9 cellular contexts compared by ENCODE assay signal in the genomic region with DNA sequence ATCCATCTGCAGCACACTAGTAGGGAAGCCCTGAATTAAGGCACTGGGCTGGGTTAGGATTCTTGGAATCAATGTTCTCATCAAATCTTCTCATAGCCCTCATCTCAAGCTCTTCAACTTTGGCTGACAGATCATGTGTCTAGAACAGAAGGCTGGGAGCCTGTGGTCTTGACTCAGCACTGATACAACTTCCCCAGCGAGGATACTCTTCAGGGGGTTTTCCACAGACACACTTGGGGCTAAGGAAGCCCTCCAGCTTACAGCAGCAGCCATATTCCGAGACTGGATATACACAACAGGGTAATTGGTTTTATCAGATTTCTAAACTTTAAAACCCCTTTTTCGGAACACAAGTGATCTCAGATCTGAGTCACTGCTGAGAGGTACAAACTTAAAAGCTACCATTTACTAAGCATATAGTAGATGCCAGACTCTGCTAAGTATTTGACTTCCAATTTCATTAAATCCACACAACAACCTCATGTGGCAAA. TPM values are rescaled to one million over a fixed set of nuclear protein-coding genes. Genes with fewer than 3 reads are reported as not detected.
A peak's percentile ranks its signal among the peaks of the same experiment; 100 is the strongest.
DNase-seq lines count a peak whose midpoint lies in the region; ATAC-seq, FAIRE-seq and TF ChIP-seq lines count a peak whose summit lies in the region.
"Had no signal": no experiment of that assay in that cellular context is flagged by ENCODE, and none has a peak within 500 bp of the region (broad histone marks: within the 10 kb centered on the region; RNA-seq: fewer than 3 reads in every experiment).

No MANE protein-coding gene starts in this region.

- H3K79me1 ChIP-seq in H1 (ENCODE audit: low read depth, low read length), result no peaks in the 10 kb centered on the region; the same call in 1 of the 2 replicates

- peaks cover 3 to 10% of the 10 kb centered on the region in 2 experiments for H4K20me1 ChIP-seq in H1 (replicated peaks in 1 of 2; ENCODE audit: control insufficient read depth in 1 of 2, insufficient read depth in 2 of 2, low read length in 2 of 2)

- peaks cover 9 to 34% (median 14%) of the 10 kb centered on the region in 4 experiments for H3K4me1 ChIP-seq in H1 (replicated peaks in 1 of 4; ENCODE audit: control insufficient read depth in 3 of 4, insufficient read depth in 4 of 4, low read length in 3 of 4)

- H3K4me3 Mint-ChIP-seq in activated B cell treated with CpG ODN at 0.5 μM for 24 hours, result peak overlapping the region; percentile 68
- H3K4me3 Mint-ChIP-seq: central memory CD8-positive, alpha-beta T cell had no signal

- no peak overlapping the region for H2BK120ac ChIP-seq in H1 (replicated peaks; ENCODE audit: low read depth, low read length)

- peak overlapping the region; percentile 48; the same call in 1 of the 2 replicates for H2BK15ac ChIP-seq in H1 (ENCODE audit: low read length)

- H2BK5ac ChIP-seq in H1 (ENCODE audit: low read depth, low read length), result no peak overlapping the region

- H3K36me3 Mint-ChIP-seq in activated B cell treated with CpG ODN at 0.5 μM for 24 hours (ENCODE audit: low read depth), result peaks cover 14% of the 10 kb centered on the region

- peaks cover 10% of the 10 kb centered on the region for H3K23me2 ChIP-seq in H1 (ENCODE audit: low read depth, low read length)

- no peak overlapping the region for H3K27ac ChIP-seq in H1 (ENCODE audit: low read depth, low read length)

- no peak overlapping the region for H3K4ac ChIP-seq in H1 (replicated peaks; ENCODE audit: insufficient read length, low read depth, low read length)

- no peak for DNase-seq in GM19239 (ENCODE audit: insufficient read length, low spot score)
- no peak for DNase-seq in activated B cell treated with CpG ODN at 0.5 μM for 24 hours
- DNase-seq in H1 (ENCODE audit: low read depth in 1 of 2, low spot score in 2 of 2), result no peak
- DNase-seq in stimulated activated CD8-positive, alpha-beta memory T cell treated with anti-CD3 and anti-CD28 coated beads, Interleukin-4, amount 100 ng/mL, for 24 hours (ENCODE audit: low read depth), result peak; percentile 35
- no peak for DNase-seq in HTR-8/SVneo (ENCODE audit: insufficient read length, low spot score)
- DNase-seq in cortex of kidney (lab: John Stamatoyannopoulos, UW), result no peak

- TF ChIP-seq CTCF in activated B cell treated with CpG ODN at 0.5 μM for 24 hours (IDR thresholded peaks at IDR 0.05) (no peak), H1 (IDR thresholded peaks at IDR 0.05; ENCODE audit: control extremely low read depth in 1 of 3, insufficient read depth in 1 of 3, low read depth in 1 of 3, low read length in 3 of 3) (no peak)

- H2AK5ac ChIP-seq in H1 (ENCODE audit: low read depth, low read length), result no peak overlapping the region

- peaks cover 1 to 9% (median 6%) of the 10 kb centered on the region in 4 experiments for H3K27me3 ChIP-seq in H1 (replicated peaks in 1 of 4; ENCODE audit: control insufficient read depth in 3 of 4, extremely low read depth in 1 of 4, insufficient read depth in 3 of 4, low read length in 3 of 4)

- no peak overlapping the region for H2BK20ac ChIP-seq in H1 (ENCODE audit: low read length)

- H3K9ac ChIP-seq in H1 (replicated peaks in 1 of 4; ENCODE audit: extremely low read depth in 1 of 4, low read depth in 3 of 4, low read length in 3 of 4), result no peak overlapping the region

- H3K14ac ChIP-seq in H1 (ENCODE audit: insufficient read length), result no peak overlapping the region

- no peaks in the 10 kb centered on the region for H3K36me3 ChIP-seq in H1 (ENCODE audit: control insufficient read depth in 2 of 4, insufficient read depth in 4 of 4, low read length in 3 of 4)

- no peak overlapping the region for H3K4me3 ChIP-seq in H1 (ENCODE audit: extremely low read depth in 1 of 4, insufficient read depth in 2 of 4, low read depth in 3 of 4, low read length in 4 of 4)

- FAIRE-seq in GM19239 (lab: Jason Lieb, UNC) (peak; percentile 66), H1 (lab: Jason Lieb, UNC) (no peak), HTR-8/SVneo (lab: Jason Lieb, UNC) (no peak)

- WGBS in H1 (ENCODE audit: extremely low coverage in 1 of 2, insufficient coverage in 1 of 2, insufficient read length in 1 of 2, insufficient replicate concordance in 2 of 2, low coverage in 1 of 2, low lambda C conversion rate in 2 of 2, missing lambda C conversion rate in 1 of 2), 2 experiments, result 89% methylated on average over 3 of the region's 3 CpGs; no CpG with 5 or more reads in 1 of the 2 experiments

- H2AFZ ChIP-seq in H1 (ENCODE audit: low read length), result no peak overlapping the region

- no peak overlapping the region for H4K5ac ChIP-seq in H1 (ENCODE audit: insufficient read length, low read depth, low read length)

- 0 out of 2 replicates have a peak overlapping the region, but pooled peaks have one; percentile 22 for H2BK12ac ChIP-seq in H1 (ENCODE audit: low read depth, low read length)

- no peaks in the 10 kb centered on the region for H3K9me3 ChIP-seq in H1 (ENCODE audit: insufficient read depth in 2 of 2, low read depth in 1 of 2, low read length in 1 of 2)

- intact Hi-C loops in activated B cell treated with CpG ODN at 0.5 μM for 24 hours (cut with micrococcal nuclease), result no loop called here

- H3K27ac Mint-ChIP-seq in activated B cell treated with CpG ODN at 0.5 μM for 24 hours, result peak overlapping the region; percentile 81

- H4K8ac ChIP-seq in H1 (ENCODE audit: extremely low read depth, insufficient read depth, low read length), result no peak overlapping the region

- no peaks in the 10 kb centered on the region for H3K9me3 Mint-ChIP-seq in activated B cell treated with CpG ODN at 0.5 μM for 24 hours
- H3K9me3 Mint-ChIP-seq: central memory CD8-positive, alpha-beta T cell had no signal

- H4K91ac ChIP-seq in H1 (replicated peaks; ENCODE audit: insufficient read length, low read length), result no peak overlapping the region

- no peaks in the 10 kb centered on the region for H3K27me3 Mint-ChIP-seq in activated B cell treated with CpG ODN at 0.5 μM for 24 hours
- H3K27me3 Mint-ChIP-seq: central memory CD8-positive, alpha-beta T cell had no signal

- no peak overlapping the region for H3K23ac ChIP-seq in H1 (ENCODE audit: insufficient read length)

- TF ChIP-seq EP300 in H1 (IDR thresholded peaks at IDR 0.05; ENCODE audit: borderline replicate concordance in 1 of 2, low read depth in 2 of 2, low read length in 2 of 2), result no peak

- peaks cover 78% of the 10 kb centered on the region for H3K4me1 Mint-ChIP-seq in activated B cell treated with CpG ODN at 0.5 μM for 24 hours

- no peak for TF ChIP-seq POLR2A in H1 (IDR thresholded peaks at IDR 0.05; ENCODE audit: control extremely low read depth in 1 of 2, low read depth in 2 of 2, low read length in 2 of 2)

- POLR2A ChIA-PET in activated B cell treated with CpG ODN at 0.5 μM for 24 hours (lab: Charles Lee), result interaction anchor here (0.8 to 7.1 kb wide), 13 partner anchors 8 to 573 kb away, joined by 3 to 265 read pairs (median 8); partner anchors contain the start of genes BCDIN3D, PRPF40B, TMBIM6 and TUBA1B
- POLR2A ChIA-PET in H1 (lab: Charles Lee; ENCODE audit: partially characterized antibody), result interaction anchor here (1.0 to 4.0 kb wide), 8 partner anchors 8 to 67 kb away, joined by 3 to 23 read pairs (median 7); partner anchors contain the start of gene TMBIM6

- peak; percentile 2 for ATAC-seq in activated B cell treated with CpG ODN at 0.5 μM for 24 hours (ENCODE audit: low read depth)
- ATAC-seq in GM18870 (IDR thresholded peaks at IDR 0.05; ENCODE audit: unreplicated experiment), result no peak
- ATAC-seq in GM19324 (IDR thresholded peaks at IDR 0.05; ENCODE audit: low FRiP score, unreplicated experiment), result no peak

- no peak overlapping the region; a peak in 1 of 4 replicates for H3K4me2 ChIP-seq in H1 (ENCODE audit: insufficient read depth in 1 of 2, low read depth in 2 of 2, low read length in 2 of 2)

- TF ChIP-seq RAD21 in H1 (IDR thresholded peaks at IDR 0.05 in 1 of 2, conservative IDR thresholded peaks at IDR 0.05 in 1 of 2; ENCODE audit: low read depth in 2 of 2, low read length in 2 of 2), result no peak

- CTCF ChIA-PET in activated B cell treated with CpG ODN at 0.5 μM for 24 hours (lab: Charles Lee) (interaction anchor here (0.6 to 17.1 kb wide), 11 partner anchors 13 to 189 kb away, joined by 3 to 284 read pairs (median 4); partner anchors contain the start of gene TMBIM6), H1 (lab: Charles Lee; ENCODE audit: partially characterized antibody) (interaction anchor here (0.8 to 10.3 kb wide), 17 partner anchors 12 to 136 kb away, joined by 3 to 222 read pairs (median 4); partner anchors contain the start of gene TMBIM6)

- no peak overlapping the region for H3K18ac ChIP-seq in H1 (ENCODE audit: extremely low read depth, low read length)

- peaks cover 9 to 57% of the 10 kb centered on the region in 2 experiments for H3K79me2 ChIP-seq in H1 (ENCODE audit: control insufficient read depth in 1 of 2, insufficient read depth in 2 of 2, low read length in 2 of 2)

- no peak overlapping the region for H3K56ac ChIP-seq in H1 (replicated peaks; ENCODE audit: insufficient read length, low read depth, low read length)

TF ChIP-seq in H1, 55 proteins besides CTCF, POLR2A, EP300 and RAD21 (continues in another document):
- TF ChIP-seq TCF12 (IDR thresholded peaks at IDR 0.05; ENCODE audit: low read depth, low read length) (no peak), NANOG (IDR thresholded peaks at IDR 0.05; ENCODE audit: insufficient read depth, low read depth, low read length, poor library complexity, severe bottlenecking) (no peak), CHD2 (IDR thresholded peaks at IDR 0.05; ENCODE audit: low read length) (no peak)

RNA-seq across cellular contexts. Expression of gene FMNL3, which starts 3.5 kb away (rescaled TPM):
- 74.7 and 84.3 TPM in 2 replicates for total RNA-seq in activated B cell treated with CpG ODN at 0.5 μM for 24 hours
- total RNA-seq in H1 (2021; fragmentation: NEBNext Ultra II Directional; extraction: Animal tissue kit (Norgen Biotek cat#: 25700)), result 27.6 and 29.0 TPM in 2 replicates
- polyA plus RNA-seq in H1 (2011; rRNA removed), result 8.6 and 11.4 TPM in 2 replicates
- 10.6 TPM for polyA plus RNA-seq in H1 (2011; cell fraction: cytosol; rRNA removed)
- polyA plus RNA-seq in H1 (2011; cell fraction: nucleus; rRNA removed), result 32.8 TPM
- 12.5 to 15.2 TPM (median 14.4 TPM) in 4 replicates for polyA plus RNA-seq in H1 (2012, experiment 1 of 2)
- polyA plus RNA-seq in H1 (2012, experiment 2 of 2), result 9.2 TPM
- polyA plus RNA-seq in H1 (2013, experiment 1 of 2), result 9.3 TPM
- polyA plus RNA-seq in H1 (2013, experiment 2 of 2), result 9.3 TPM
- polyA minus RNA-seq in H1 (2011; rRNA and poly(A)+ RNA removed), result 27.3 and 32.4 TPM in 2 replicates
- polyA minus RNA-seq in H1 (2011; cell fraction: cytosol; rRNA and poly(A)+ RNA removed), result 17.9 TPM
- polyA minus RNA-seq in H1 (2011; cell fraction: nucleus; rRNA and poly(A)+ RNA removed), result 23.5 TPM

RNA-seq across cellular contexts. Expression of gene TMBIM6, which starts 37.7 kb away (rescaled TPM):
- total RNA-seq in activated B cell treated with CpG ODN at 0.5 μM for 24 hours, result 355 and 366 TPM in 2 replicates
- total RNA-seq in H1 (2021; fragmentation: NEBNext Ultra II Directional; extraction: Animal tissue kit (Norgen Biotek cat#: 25700)), result 413 and 423 TPM in 2 replicates
- 417 and 556 TPM in 2 replicates for polyA plus RNA-seq in H1 (2011; rRNA removed)
- 336 TPM for polyA plus RNA-seq in H1 (2011; cell fraction: cytosol; rRNA removed)
- 245 TPM for polyA plus RNA-seq in H1 (2011; cell fraction: nucleus; rRNA removed)
- polyA plus RNA-seq in H1 (2012, experiment 1 of 2), result 316 to 392 TPM (median 338 TPM) in 4 replicates
- polyA plus RNA-seq in H1 (2012, experiment 2 of 2), result 298 TPM
- polyA plus RNA-seq in H1 (2013, experiment 1 of 2), result 745 TPM
- polyA plus RNA-seq in H1 (2013, experiment 2 of 2), result 748 TPM
- polyA minus RNA-seq in H1 (2011; rRNA and poly(A)+ RNA removed), result 292 and 323 TPM in 2 replicates
- polyA minus RNA-seq in H1 (2011; cell fraction: cytosol; rRNA and poly(A)+ RNA removed), result 136 TPM
- polyA minus RNA-seq in H1 (2011; cell fraction: nucleus; rRNA and poly(A)+ RNA removed), result 134 TPM
